8 cellular contexts compared by ENCODE assay signal in the genomic region with DNA sequence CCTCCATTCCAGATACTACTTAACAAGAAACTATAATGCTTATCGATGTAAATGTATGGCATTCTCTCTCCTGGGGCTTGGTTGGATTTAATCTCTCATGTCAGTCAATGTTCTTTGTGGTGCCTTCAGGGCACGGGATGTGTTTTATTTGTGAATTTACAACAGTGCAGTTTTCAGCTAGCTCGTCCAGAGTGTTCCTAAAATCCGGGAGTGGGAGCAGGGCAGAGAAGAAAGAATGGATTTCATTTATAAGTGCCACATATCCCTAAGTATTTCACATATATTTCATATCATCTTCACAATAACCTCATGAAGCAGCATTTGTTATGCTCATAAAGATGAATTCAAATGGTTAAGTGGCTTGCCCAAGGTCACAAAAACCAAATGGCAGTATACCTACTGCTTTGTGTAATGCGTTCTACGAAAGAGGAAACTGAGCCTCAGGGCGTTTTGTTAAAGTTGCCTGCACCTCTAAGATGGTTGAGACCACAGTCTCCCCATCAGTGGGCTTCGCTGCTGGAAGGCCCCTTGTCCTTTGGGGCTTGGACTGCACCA.
DNase-seq lines count a peak whose midpoint lies in the region; ATAC-seq, FAIRE-seq and TF ChIP-seq lines count a peak whose summit lies in the region.

No MANE protein-coding gene starts in this region.

- H3K4me3 ChIP-seq in KMS-11 (IDR thresholded peaks at IDR 0.05; ENCODE audit: insufficient read depth, low read depth, low read length) (no peak overlapping the region), choroid plexus epithelial cell (ENCODE audit: low read depth, low read length) (peak overlapping the region; percentile 76)

- H3K36me3 Mint-ChIP-seq in nephron progenitor cell (ENCODE audit: low read depth): no peaks in the 10 kb centered on the region

- DNase-seq in G401 (ENCODE audit: low spot score): peak; percentile 32
- DNase-seq in choroid plexus epithelial cell (ENCODE audit: low read depth): no peak
- no peak for DNase-seq in nephron progenitor cell
- DNase-seq in NCI-H2196 treated with DMSO at 0.1 percent for 48 hours (lab: John Stamatoyannopoulos, UW; ENCODE audit: unreplicated experiment): no peak
- no peak for DNase-seq in GM12892 (ENCODE audit: insufficient read length)
- no peak for DNase-seq in activated CD4-positive, CD25-positive, alpha-beta regulatory T cell treated with anti-CD3 and anti-CD28 coated beads, Interleukin-2, amount 50 U/mL, for 72 hours

- H3K4me2 ChIP-seq in KMS-11: peak overlapping the region; percentile 71

- no peak for FAIRE-seq in GM12892 (lab: Jason Lieb, UNC)

- ATAC-seq in GM21576 (IDR thresholded peaks at IDR 0.05; ENCODE audit: unreplicated experiment): peak; percentile 13

- no peak overlapping the region; the same call in 1 of the 2 replicates for H3K27ac ChIP-seq in KMS-11

- peaks cover 40% of the 10 kb centered on the region for H3K79me2 ChIP-seq in KMS-11 (ENCODE audit: insufficient read depth, low read depth)

- TF ChIP-seq POLR2A in GM12892 (IDR thresholded peaks at IDR 0.05; ENCODE audit: low read depth, low read length): no peak

- peak overlapping the region; percentile 97 for H3K27ac Mint-ChIP-seq in nephron progenitor cell

- H3K36me3 ChIP-seq in KMS-11 (ENCODE audit: insufficient read depth): no peaks in the 10 kb centered on the region

- in situ Hi-C loops in G401 (cut with HindIII; ENCODE audit: low sequenced_read_pairs): no loop called here

- H3K27me3 ChIP-seq in KMS-11 (ENCODE audit: insufficient read depth, low read depth): no peaks in the 10 kb centered on the region

- peaks cover 42% of the 10 kb centered on the region for H3K4me1 Mint-ChIP-seq in nephron progenitor cell

- H3K9ac ChIP-seq in KMS-11: no peak overlapping the region; the same call in 1 of the 2 replicates

- TF ChIP-seq CTCF in KMS-11 (conservative IDR thresholded peaks at IDR 0.05; ENCODE audit: low read depth, low read length) (no peak), choroid plexus epithelial cell (conservative IDR thresholded peaks at IDR 0.05; ENCODE audit: low read depth, low read length) (no peak), nephron progenitor cell (IDR thresholded peaks at IDR 0.05) (no peak)

- peaks cover 40% of the 10 kb centered on the region for H3K4me1 ChIP-seq in KMS-11 (ENCODE audit: low read depth, poor library complexity, severe bottlenecking)

- H3K4me3 Mint-ChIP-seq in nephron progenitor cell: peak overlapping the region; percentile 94

- peaks cover 4% of the 10 kb centered on the region for H3K27me3 Mint-ChIP-seq in nephron progenitor cell (ENCODE audit: low read depth, poor library complexity)

- H4K20me1 ChIP-seq in KMS-11 (ENCODE audit: insufficient read depth): peaks cover 13% of the 10 kb centered on the region; the same call in 1 of the 2 replicates

- H3K9me3 Mint-ChIP-seq in nephron progenitor cell: no peaks in the 10 kb centered on the region

- H2AFZ ChIP-seq in KMS-11 (ENCODE audit: low read depth): peak overlapping the region; percentile 26
